ENCODE assay signal across 5 cellular contexts in the genomic region with DNA sequence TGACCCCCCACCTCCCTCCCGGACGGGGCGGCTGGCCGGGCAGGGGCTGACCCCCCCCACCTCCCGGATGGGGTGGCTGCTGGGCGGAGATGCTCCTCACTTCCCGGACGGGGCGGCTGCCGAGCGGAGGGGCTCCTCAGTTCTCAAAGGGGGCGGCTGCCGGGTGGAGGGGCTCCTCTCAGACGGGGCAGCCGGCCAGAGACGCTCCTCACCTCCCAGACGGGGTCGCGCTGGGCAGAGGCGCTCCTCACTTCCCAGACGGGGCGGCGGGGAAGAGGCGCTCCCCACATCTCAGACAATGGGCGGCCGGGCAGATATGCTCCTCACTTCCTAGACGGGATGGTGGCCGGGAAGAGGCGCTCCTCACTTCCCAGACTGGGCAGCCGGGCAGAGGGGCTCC. TPM values are rescaled to one million over a fixed set of nuclear protein-coding genes. Genes with fewer than 3 reads are reported as not detected.
DNase-seq lines count a peak whose midpoint lies in the region; ATAC-seq, FAIRE-seq and TF ChIP-seq lines count a peak whose summit lies in the region.
"Not testable (repeated sequence)": the region's sequence is repeated elsewhere in the genome, so short reads cannot be mapped to it uniquely, and the experiment has no call there.

No MANE protein-coding gene starts in this region.

- TF ChIP-seq EP300 in sigmoid colon (IDR thresholded peaks at IDR 0.05), result not testable (repeated sequence)

- not testable (repeated sequence) for H3K36me3 ChIP-seq in RWPE2 (ENCODE audit: low read depth); kidney (ENCODE audit: control insufficient read depth in 1 of 2, insufficient read depth in 2 of 2, low read length in 2 of 2); sigmoid colon; upper lobe of right lung

- WGBS in sigmoid colon, 2 donors, result 91 to 93% methylated on average over 25 to 26 of the region's 30 CpGs

- intact Hi-C loops in Right ventricle myocardium superior (cut with DNase I) (loop anchor here (5.0 kb wide), 1 partner anchor 772 kb away; no protein-coding TSS in a partner anchor), sigmoid colon (cut with DNase I) (loop anchor here (5.0 kb wide), 1 partner anchor 942 kb away; no protein-coding TSS in a partner anchor)
- intact Hi-C loops in kidney (cut with DNase I); upper lobe of right lung (cut with DNase I): not testable (repeated sequence)

- TF ChIP-seq POLR2A in sigmoid colon (IDR thresholded peaks at IDR 0.05), result not testable (repeated sequence)

- not testable (repeated sequence) for H3K9ac ChIP-seq in kidney (ENCODE audit: low read length in 2 of 2)

- not testable (repeated sequence) for FAIRE-seq in kidney (lab: Jason Lieb, UNC)

- H3K4me3 ChIP-seq in RWPE2 (ENCODE audit: severe bottlenecking); kidney (ENCODE audit: low read length in 2 of 2); sigmoid colon; upper lobe of right lung: not testable (repeated sequence)

- DNase-seq in RWPE2 (ENCODE audit: low spot score), result peak; percentile 34
- DNase-seq in Right ventricle myocardium superior, result peak; percentile 32
- peak; percentile 53 for DNase-seq in kidney
- DNase-seq in sigmoid colon, result peak; percentile 60
- peak; percentile 56 for DNase-seq in upper lobe of right lung

- not testable (repeated sequence) for ATAC-seq in RWPE2 (ENCODE audit: low read depth); Right ventricle myocardium superior (ENCODE audit: poor library complexity); upper lobe of right lung

- not testable (repeated sequence) for TF ChIP-seq CTCF in RWPE2 (IDR thresholded peaks at IDR 0.05; ENCODE audit: poor library complexity, severe bottlenecking); kidney (IDR thresholded peaks at IDR 0.05; ENCODE audit: borderline replicate concordance, extremely low read depth, insufficient read depth); sigmoid colon (IDR thresholded peaks at IDR 0.05); upper lobe of right lung (IDR thresholded peaks at IDR 0.05)

- H3K27me3 ChIP-seq in RWPE2 (ENCODE audit: insufficient read depth, poor library complexity, severe bottlenecking); sigmoid colon; upper lobe of right lung: not testable (repeated sequence)

- H3K27ac ChIP-seq in RWPE2 (ENCODE audit: poor library complexity, severe bottlenecking); kidney (ENCODE audit: low read depth in 2 of 2, low read length in 2 of 2); sigmoid colon; upper lobe of right lung: not testable (repeated sequence)

- not testable (repeated sequence) for H3K4me1 ChIP-seq in RWPE2 (ENCODE audit: insufficient read depth, poor library complexity, severe bottlenecking); kidney (ENCODE audit: control insufficient read depth in 1 of 2, insufficient read depth in 1 of 2, low read depth in 1 of 2, low read length in 2 of 2); sigmoid colon; upper lobe of right lung

- H3K9me3 ChIP-seq in RWPE2 (ENCODE audit: severe bottlenecking); kidney (ENCODE audit: control insufficient read depth in 1 of 2, low read length in 2 of 2); sigmoid colon; upper lobe of right lung: not testable (repeated sequence)

RNA-seq across cellular contexts. Expression of a gene that starts 13.8 kb away (rescaled TPM):
- total RNA-seq in Right ventricle myocardium superior (4.2 TPM), kidney (9.3 TPM), sigmoid colon (1 to 10 TPM; 3.1 to 3.6 (median 3.4) TPM), upper lobe of right lung (9.6 TPM)
- polyA plus RNA-seq in kidney (ENCODE audit: insufficient read depth, low read depth, low replicate concordance) (1.7 TPM), sigmoid colon (1 to 10 TPM in 2 of 3 donors, under 1 TPM in 1; under 0.01 to 1.5 (median 1.2) TPM)
